In genomic region chr16:23991044-23991443, GRCh38 we compare ENCODE assay signal across 33 cellular contexts.
"Had no signal": no experiment of that assay in that cellular context is flagged by ENCODE, and none has a peak within 500 bp of the region (broad histone marks: within the 10 kb centered on the region; RNA-seq: fewer than 3 reads in every experiment).

No MANE protein-coding gene starts in this region.

- H3K4me3 Mint-ChIP-seq: activated CD4-positive, alpha-beta T cell treated with anti-CD3 and anti-CD28 coated beads, Interleukin-2, amount 10 ng/mL, durations not matched to agents 24 days and 14 days; activated CD8-positive, alpha-beta T cell treated with anti-CD3 and anti-CD28 coated beads, Interleukin-2, amount 10 ng/mL, durations not matched to agents 7 days and 5 days; activated naive CD4-positive, alpha-beta T cell treated with anti-CD3 and anti-CD28 coated beads for 36 hours; activated naive CD8-positive, alpha-beta T cell treated with anti-CD3 and anti-CD28 coated beads, Interleukin-2, amount 50 U/mL, for 24 hours; activated T-cell treated with anti-CD3 and anti-CD28 coated beads, Interleukin-2, amount 50 U/mL, for 24 hours; T-helper 1 cell treated with Interleukin-12 subunit alpha and Interleukin-12 subunit beta and Interleukin-4 antibody, amounts not matched to agents 30 μg/mL and 1 μg/mL, for 36 hours; T-helper 2 cell treated with Interferon-gamma antibody and Interleukin-4, amounts not matched to agents 5 μg/mL and 100 μg/mL, for 36 hours had no signal

- DNase-seq: activated CD4-positive, alpha-beta T cell treated with anti-CD3 and anti-CD28 coated beads, Interleukin-2, amount 10 ng/mL, durations not matched to agents 24 days and 14 days; activated CD4-positive, alpha-beta T cell treated with anti-CD3 and anti-CD28 coated beads, Interleukin-2, amount 50 U/mL, for 4 hours; activated CD8-positive, alpha-beta T cell treated with anti-CD3 and anti-CD28 coated beads, Interleukin-2, amount 10 ng/mL, durations not matched to agents 7 days and 5 days; activated gamma-delta T cell treated with Interleukin-2 at 50 U/mL for 16 hours; activated naive CD4-positive, alpha-beta T cell treated with anti-CD3 and anti-CD28 coated beads for 36 hours; activated naive CD8-positive, alpha-beta T cell treated with anti-CD3 and anti-CD28 coated beads, Interleukin-2, amount 50 U/mL, for 24 hours; activated T-cell treated with anti-CD3 and anti-CD28 coated beads, Interleukin-2, amount 50 U/mL, for 24 hours; aorta; brain microvascular endothelial cell; central memory CD4-positive, alpha-beta T cell; Kasumi-1; KG1; MG63; NCI-H1048; NCI-H1105 treated with DMSO at 0.1 percent for 48 hours; NCI-H1436; NCI-H1694; NCI-H2029; NCI-H345; NCI-H526; NCI-H748 treated with DMSO at 0.1 percent for 48 hours; NK-92 treated with Interleukin-12 subunit alpha and Interleukin-12 subunit beta, amount 100 ng/mL, for 24 hours; PC-3; Peyer's patch; RPMI8226; SHP77 treated with DMSO at 0.1 percent for 48 hours; SK-N-SH had no signal

- H3K27ac Mint-ChIP-seq: activated CD4-positive, alpha-beta T cell treated with anti-CD3 and anti-CD28 coated beads, Interleukin-2, amount 10 ng/mL, durations not matched to agents 24 days and 14 days; activated CD8-positive, alpha-beta T cell treated with anti-CD3 and anti-CD28 coated beads, Interleukin-2, amount 10 ng/mL, durations not matched to agents 7 days and 5 days; activated naive CD4-positive, alpha-beta T cell treated with anti-CD3 and anti-CD28 coated beads for 36 hours; activated naive CD8-positive, alpha-beta T cell treated with anti-CD3 and anti-CD28 coated beads, Interleukin-2, amount 50 U/mL, for 24 hours; activated T-cell treated with anti-CD3 and anti-CD28 coated beads, Interleukin-2, amount 50 U/mL, for 24 hours; activated T-helper 2 cell treated with anti-CD3 and anti-CD28 coated beads, Interferon-gamma antibody, Interleukin-2, Interleukin-4, amounts not matched to agents 10 μg/mL and 5 μg/mL and 100 μg/mL, durations not matched to agents 14 hours and 24 hours and 36 hours; T-helper 1 cell treated with Interleukin-12 subunit alpha and Interleukin-12 subunit beta and Interleukin-4 antibody, amounts not matched to agents 30 μg/mL and 1 μg/mL, for 36 hours; T-helper 2 cell treated with Interferon-gamma antibody and Interleukin-4, amounts not matched to agents 5 μg/mL and 100 μg/mL, for 36 hours had no signal

- H3K27ac ChIP-seq: brain microvascular endothelial cell, Peyer's patch, SJSA1 had no signal

- H3K27me3 Mint-ChIP-seq: activated CD4-positive, alpha-beta T cell treated with anti-CD3 and anti-CD28 coated beads, Interleukin-2, amount 10 ng/mL, durations not matched to agents 24 days and 14 days; activated naive CD8-positive, alpha-beta T cell treated with anti-CD3 and anti-CD28 coated beads, Interleukin-2, amount 50 U/mL, for 24 hours; activated T-cell treated with anti-CD3 and anti-CD28 coated beads, Interleukin-2, amount 50 U/mL, for 24 hours had no signal

- H3K36me3 ChIP-seq: brain microvascular endothelial cell, MG63, Peyer's patch, SJSA1 had no signal

- FAIRE-seq: TTC549 had no signal

- H3K9me3 ChIP-seq: MG63, Peyer's patch, SJSA1, SK-N-SH had no signal

- H3K4me2 ChIP-seq: SK-N-SH had no signal

- H3K4me1 ChIP-seq: Peyer's patch, SJSA1 had no signal

- H3K9ac ChIP-seq: SK-N-SH had no signal

- ATAC-seq: activated CD8-positive, alpha-beta T cell treated with anti-CD3 and anti-CD28 coated beads, Interleukin-2, amount 10 ng/mL, durations not matched to agents 7 days and 5 days; activated naive CD4-positive, alpha-beta T cell treated with anti-CD3 and anti-CD28 coated beads, Interleukin-2, amount 50 U/mL, for 72 hours; activated naive CD8-positive, alpha-beta T cell treated with anti-CD3 and anti-CD28 coated beads, Interleukin-2, amount 50 U/mL, for 24 hours; PC-3 had no signal

- H3K9me3 Mint-ChIP-seq: activated T-cell treated with anti-CD3 and anti-CD28 coated beads, Interleukin-2, amount 50 U/mL, for 24 hours had no signal

- H3K4me3 ChIP-seq: MG63, Peyer's patch, SJSA1 had no signal

- H3K27me3 ChIP-seq: brain microvascular endothelial cell, MG63, Peyer's patch, SJSA1 had no signal
